In genomic region chrX:65595460-65595876, GRCh38 we compare ENCODE assay signal across 7 cellular contexts.
DNase-seq lines count a peak whose midpoint lies in the region; ATAC-seq and TF ChIP-seq lines count a peak whose summit lies in the region.

No MANE protein-coding gene starts in this region.

- no peak for TF ChIP-seq POLR2A in sigmoid colon (IDR thresholded peaks at IDR 0.05)

- H4K20me1 ChIP-seq in hepatocyte (ENCODE audit: insufficient read depth, poor library complexity, severe bottlenecking) = no peaks in the 10 kb centered on the region

- no peak overlapping the region for H3K4me2 ChIP-seq in hepatocyte

- WGBS in hepatocyte (ENCODE audit: low lambda C conversion rate, missing lambda C conversion rate) = 17% methylated on average over 3 of the region's 3 CpGs
- 1% methylated on average over 3 of the region's 3 CpGs for WGBS in sigmoid colon, 2 donors

- in situ Hi-C loops in GM13976 (cut with MboI; ENCODE audit: low sequenced_read_pairs, unreplicated experiment) (loop anchor here (10.0 to 25.0 kb wide), 6 partner anchors 139 to 1142 kb away; no protein-coding TSS in a partner anchor), astrocyte of the cerebellum (cut with HindIII; ENCODE audit: low sequenced_read_pairs) (no loop called here)

- no peak for TF ChIP-seq EP300 in sigmoid colon (IDR thresholded peaks at IDR 0.05)

- ATAC-seq in HG02870 (IDR thresholded peaks at IDR 0.05; ENCODE audit: unreplicated experiment) = peak; percentile 83

- intact Hi-C loops in sigmoid colon (cut with DNase I) = loop anchor here (5.0 kb wide), 2 partner anchors 47 to 392 kb away; no protein-coding TSS in a partner anchor

- H3K9me3 ChIP-seq in hepatocyte (ENCODE audit: low read depth) (no peaks in the 10 kb centered on the region), sigmoid colon (no peaks in the 10 kb centered on the region)

- peak overlapping the region; percentile 35 for H2AFZ ChIP-seq in hepatocyte

- no peaks in the 10 kb centered on the region for H3K27me3 ChIP-seq in hepatocyte
- H3K27me3 ChIP-seq in sigmoid colon = no peaks in the 10 kb centered on the region

- H3K4me1 ChIP-seq in hepatocyte (ENCODE audit: insufficient read depth) (no peaks in the 10 kb centered on the region), sigmoid colon (peaks cover 0 to 10% (median 4%) of the 10 kb centered on the region in 4 donors)

- H3K36me3 ChIP-seq in hepatocyte (replicated peaks; ENCODE audit: insufficient read depth, low read depth) (no peaks in the 10 kb centered on the region), sigmoid colon (no peaks in the 10 kb centered on the region)

- no peak overlapping the region for H3K4me3 ChIP-seq in astrocyte of the cerebellum (ENCODE audit: low read depth, low read length)
- no peak overlapping the region for H3K4me3 ChIP-seq in hepatocyte
- H3K4me3 ChIP-seq in sigmoid colon = no peak overlapping the region

- H3K27ac ChIP-seq in hepatocyte (peak overlapping the region; percentile 73), sigmoid colon (peak overlapping the region; percentile 74 to 78 (median 76))

- DNase-seq in GM13976 (ENCODE audit: low spot score) (peak; percentile 69), NCI-H1694 (lab: John Stamatoyannopoulos, UW) (peak; percentile 92), T-helper 9 cell (peak; percentile 93), astrocyte of the cerebellum (ENCODE audit: low read depth) (peak; percentile 87), hepatocyte (ENCODE audit: low spot score) (peak; percentile 95), sigmoid colon (peak; percentile 97)

- no peaks in the 10 kb centered on the region for H3K9me2 ChIP-seq in hepatocyte (replicated peaks; ENCODE audit: insufficient read depth)

- H3K79me2 ChIP-seq in hepatocyte = no peaks in the 10 kb centered on the region

- TF ChIP-seq CTCF in GM13976 (IDR thresholded peaks at IDR 0.05; ENCODE audit: borderline replicate concordance, control extremely low read depth, extremely low read depth, insufficient read depth, missing control alignments) = peak; percentile 98
- TF ChIP-seq CTCF in astrocyte of the cerebellum (IDR thresholded peaks at IDR 0.05; ENCODE audit: low read depth, low read length, missing control alignments) = peak; percentile 99
- TF ChIP-seq CTCF in hepatocyte (IDR thresholded peaks at IDR 0.05; ENCODE audit: poor library complexity) = peak; percentile 77
- TF ChIP-seq CTCF in sigmoid colon (IDR thresholded peaks at IDR 0.05) = peak; percentile 89 to 99 (median 97)
